ENCODE assay signal across 8 cellular contexts in the genomic region with DNA sequence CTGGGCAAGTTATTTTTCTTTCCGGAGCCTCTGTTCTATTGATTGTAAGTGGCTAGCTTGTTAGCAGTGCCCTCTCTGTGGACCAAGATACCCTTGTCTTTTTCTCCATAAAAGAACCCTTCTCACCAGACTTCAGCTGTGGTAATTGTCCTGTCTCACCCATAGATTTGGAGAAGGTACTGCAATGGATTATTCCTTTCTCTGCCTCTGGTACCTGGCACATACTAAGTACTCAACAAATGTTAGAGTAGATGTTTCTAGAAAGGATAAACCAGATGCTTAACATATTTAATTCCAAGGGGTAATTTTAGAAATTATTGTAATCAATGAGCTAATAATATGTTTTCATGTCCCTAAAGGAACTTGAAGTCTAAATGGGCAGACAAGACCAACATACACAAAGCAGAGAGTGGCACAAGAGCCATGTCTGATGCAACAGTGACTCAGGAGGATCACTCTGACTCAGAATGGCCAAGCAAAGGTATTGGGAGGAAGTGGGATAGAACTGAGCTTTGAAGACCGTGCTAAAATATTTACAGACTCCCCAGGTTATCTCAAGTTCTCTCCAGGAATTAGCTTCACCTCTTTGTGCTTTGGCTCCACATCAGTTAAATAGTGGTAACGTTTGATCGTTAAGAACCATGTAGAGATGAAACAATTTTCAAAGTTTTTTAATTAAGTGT.
A peak's percentile ranks its signal among the peaks of the same experiment; 100 is the strongest.
DNase-seq lines count a peak whose midpoint lies in the region; ATAC-seq and TF ChIP-seq lines count a peak whose summit lies in the region.

No MANE protein-coding gene starts in this region.

- peak; percentile 78 for DNase-seq in HCEC 1CT
- DNase-seq in fibroblast of the conjunctiva (ENCODE audit: low read depth), result peak; percentile 27
- no peak for DNase-seq in GDM1 (lab: John Stamatoyannopoulos, UW)
- no peak for DNase-seq in NCI-H2227 (lab: John Stamatoyannopoulos, UW; ENCODE audit: unreplicated experiment)
- no peak for DNase-seq in stimulated activated naive CD4-positive, alpha-beta T cell (lab: John Stamatoyannopoulos, UW)
- no peak for DNase-seq in stimulated activated CD4-positive, alpha-beta T cell treated with anti-CD3 and anti-CD28 coated beads, Interleukin-4, amount 100 ng/mL, for 4 hours

- no peaks in the 10 kb centered on the region for H3K4me1 ChIP-seq in HUES6 (ENCODE audit: control insufficient read depth, insufficient read depth, low read length)

- H3K36me3 ChIP-seq in HUES6 (ENCODE audit: control insufficient read depth, insufficient read depth, low read length), result no peaks in the 10 kb centered on the region

- no peak overlapping the region for H3K9ac ChIP-seq in HUES6 (ENCODE audit: low read length)

- H3K27ac ChIP-seq in HUES6 (ENCODE audit: low read depth, low read length), result peak overlapping the region; percentile 39; the same call in 1 of the 2 replicates

- no peak for TF ChIP-seq POLR2A in GM18505 (IDR thresholded peaks at IDR 0.05; ENCODE audit: borderline replicate concordance, extremely low read depth, insufficient read depth, insufficient read length)

- H3K9me3 ChIP-seq in HUES6 (ENCODE audit: control insufficient read depth, insufficient read depth, low read depth, low read length), result no peaks in the 10 kb centered on the region

- no peak overlapping the region for H3K4me3 ChIP-seq in HUES6 (ENCODE audit: low read depth, low read length)

- H3K27me3 ChIP-seq in HUES6 (ENCODE audit: control insufficient read depth, insufficient read depth, low read length), result no peaks in the 10 kb centered on the region

- ATAC-seq in GM18505 (IDR thresholded peaks at IDR 0.05; ENCODE audit: unreplicated experiment), result peak; percentile 97

Comparison
In these comparisons a context has a peak if more than half of its experiments do, and no peak if none do; other contexts are left out.
1. DNase-seq: peak in HCEC 1CT (single experiment) and fibroblast of the conjunctiva (single experiment); none in GDM1 (single experiment), NCI-H2227 (single experiment), stimulated activated naive CD4-positive, alpha-beta T cell (0 of 6) and stimulated activated CD4-positive, alpha-beta T cell treated with anti-CD3 and anti-CD28 coated beads, Interleukin-4, amount 100 ng/mL, for 4 hours (0 of 2).